In the genomic region with DNA sequence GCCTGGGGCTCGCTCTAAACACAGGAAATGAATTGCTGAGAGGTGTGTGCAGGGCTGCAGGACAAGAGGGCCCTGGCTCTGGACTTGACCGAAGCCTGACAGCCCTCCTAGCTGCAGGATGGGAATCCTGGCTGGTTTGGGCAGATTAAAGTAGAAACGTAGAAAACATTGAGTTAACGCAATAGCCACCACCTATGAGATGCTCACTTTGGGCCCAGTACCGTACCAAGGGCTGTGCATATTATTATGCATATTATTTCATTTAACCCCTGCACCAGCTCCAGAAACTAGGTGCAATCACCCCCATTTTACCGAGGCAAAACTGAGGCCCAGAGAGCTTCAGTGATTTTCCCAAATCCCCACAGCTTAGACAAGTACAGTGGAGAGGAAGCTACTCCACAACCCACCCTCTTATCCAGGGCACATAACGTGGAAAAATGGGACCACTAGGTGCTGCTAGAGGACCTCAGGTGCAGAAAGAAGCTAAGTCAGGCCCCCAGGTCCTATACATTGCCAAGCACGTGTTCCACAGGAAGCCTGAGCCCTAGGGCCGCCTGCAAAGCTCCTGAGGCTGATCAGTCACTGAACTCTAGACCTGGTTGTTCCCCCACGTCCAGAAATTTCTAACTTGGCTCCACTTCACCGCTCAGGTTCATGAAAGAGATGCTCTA, we compare ENCODE assay signal across 1 cellular context.
TF ChIP-seq lines count a peak whose summit lies in the region.

No MANE protein-coding gene starts in this region.

TF ChIP-seq in K562, 482 proteins besides CTCF, POLR2A, EP300 and RAD21 (continued from another document):
- TF ChIP-seq, protein P1, sequence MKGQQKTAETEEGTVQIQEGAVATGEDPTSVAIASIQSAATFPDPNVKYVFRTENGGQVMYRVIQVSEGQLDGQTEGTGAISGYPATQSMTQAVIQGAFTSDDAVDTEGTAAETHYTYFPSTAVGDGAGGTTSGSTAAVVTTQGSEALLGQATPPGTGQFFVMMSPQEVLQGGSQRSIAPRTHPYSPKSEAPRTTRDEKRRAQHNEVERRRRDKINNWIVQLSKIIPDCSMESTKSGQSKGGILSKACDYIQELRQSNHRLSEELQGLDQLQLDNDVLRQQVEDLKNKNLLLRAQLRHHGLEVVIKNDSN (CRISPR knock-in tag; IDR thresholded peaks at IDR 0.05): peak; percentile 55
- TF ChIP-seq BHLHE40 (IDR thresholded peaks at IDR 0.05; ENCODE audit: low read length) (peak; percentile 87), STAG1 (CRISPR knock-in tag; IDR thresholded peaks at IDR 0.05; ENCODE audit: borderline replicate concordance) (peak; percentile 75; the same call in 1 of the 2 replicates), NFIC (IDR thresholded peaks at IDR 0.05) (no peak), LEF1 (IDR thresholded peaks at IDR 0.05) (no peak), ARID1B (IDR thresholded peaks at IDR 0.05) (no peak), MAZ (CRISPR knock-in tag; conservative IDR thresholded peaks at IDR 0.05 in 1 of 2, IDR thresholded peaks at IDR 0.05 in 1 of 2) (peak in 1 of 2 experiments; percentile 30; a peak in 1 of 4 replicates), SMAD2 (IDR thresholded peaks at IDR 0.05; ENCODE audit: low read depth, low read length) (no peak)
- TF ChIP-seq, protein P2, sequence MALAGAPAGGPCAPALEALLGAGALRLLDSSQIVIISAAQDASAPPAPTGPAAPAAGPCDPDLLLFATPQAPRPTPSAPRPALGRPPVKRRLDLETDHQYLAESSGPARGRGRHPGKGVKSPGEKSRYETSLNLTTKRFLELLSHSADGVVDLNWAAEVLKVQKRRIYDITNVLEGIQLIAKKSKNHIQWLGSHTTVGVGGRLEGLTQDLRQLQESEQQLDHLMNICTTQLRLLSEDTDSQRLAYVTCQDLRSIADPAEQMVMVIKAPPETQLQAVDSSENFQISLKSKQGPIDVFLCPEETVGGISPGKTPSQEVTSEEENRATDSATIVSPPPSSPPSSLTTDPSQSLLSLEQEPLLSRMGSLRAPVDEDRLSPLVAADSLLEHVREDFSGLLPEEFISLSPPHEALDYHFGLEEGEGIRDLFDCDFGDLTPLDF (CRISPR knock-in tag; IDR thresholded peaks at IDR 0.05): no peak
- TF ChIP-seq, protein P3, sequence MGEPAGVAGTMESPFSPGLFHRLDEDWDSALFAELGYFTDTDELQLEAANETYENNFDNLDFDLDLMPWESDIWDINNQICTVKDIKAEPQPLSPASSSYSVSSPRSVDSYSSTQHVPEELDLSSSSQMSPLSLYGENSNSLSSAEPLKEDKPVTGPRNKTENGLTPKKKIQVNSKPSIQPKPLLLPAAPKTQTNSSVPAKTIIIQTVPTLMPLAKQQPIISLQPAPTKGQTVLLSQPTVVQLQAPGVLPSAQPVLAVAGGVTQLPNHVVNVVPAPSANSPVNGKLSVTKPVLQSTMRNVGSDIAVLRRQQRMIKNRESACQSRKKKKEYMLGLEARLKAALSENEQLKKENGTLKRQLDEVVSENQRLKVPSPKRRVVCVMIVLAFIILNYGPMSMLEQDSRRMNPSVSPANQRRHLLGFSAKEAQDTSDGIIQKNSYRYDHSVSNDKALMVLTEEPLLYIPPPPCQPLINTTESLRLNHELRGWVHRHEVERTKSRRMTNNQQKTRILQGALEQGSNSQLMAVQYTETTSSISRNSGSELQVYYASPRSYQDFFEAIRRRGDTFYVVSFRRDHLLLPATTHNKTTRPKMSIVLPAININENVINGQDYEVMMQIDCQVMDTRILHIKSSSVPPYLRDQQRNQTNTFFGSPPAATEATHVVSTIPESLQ (CRISPR knock-in tag; IDR thresholded peaks at IDR 0.05): no peak
- TF ChIP-seq, protein P4, sequence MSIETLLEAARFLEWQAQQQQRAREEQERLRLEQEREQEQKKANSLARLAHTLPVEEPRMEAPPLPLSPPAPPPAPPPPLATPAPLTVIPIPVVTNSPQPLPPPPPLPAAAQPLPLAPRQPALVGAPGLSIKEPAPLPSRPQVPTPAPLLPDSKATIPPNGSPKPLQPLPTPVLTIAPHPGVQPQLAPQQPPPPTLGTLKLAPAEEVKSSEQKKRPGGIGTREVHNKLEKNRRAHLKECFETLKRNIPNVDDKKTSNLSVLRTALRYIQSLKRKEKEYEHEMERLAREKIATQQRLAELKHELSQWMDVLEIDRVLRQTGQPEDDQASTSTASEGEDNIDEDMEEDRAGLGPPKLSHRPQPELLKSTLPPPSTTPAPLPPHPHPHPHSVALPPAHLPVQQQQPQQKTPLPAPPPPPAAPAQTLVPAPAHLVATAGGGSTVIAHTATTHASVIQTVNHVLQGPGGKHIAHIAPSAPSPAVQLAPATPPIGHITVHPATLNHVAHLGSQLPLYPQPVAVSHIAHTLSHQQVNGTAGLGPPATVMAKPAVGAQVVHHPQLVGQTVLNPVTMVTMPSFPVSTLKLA (conservative IDR thresholded peaks at IDR 0.05): peak; percentile 43 to 67; a peak in 3 of 4 replicates
- TF ChIP-seq, protein P5, sequence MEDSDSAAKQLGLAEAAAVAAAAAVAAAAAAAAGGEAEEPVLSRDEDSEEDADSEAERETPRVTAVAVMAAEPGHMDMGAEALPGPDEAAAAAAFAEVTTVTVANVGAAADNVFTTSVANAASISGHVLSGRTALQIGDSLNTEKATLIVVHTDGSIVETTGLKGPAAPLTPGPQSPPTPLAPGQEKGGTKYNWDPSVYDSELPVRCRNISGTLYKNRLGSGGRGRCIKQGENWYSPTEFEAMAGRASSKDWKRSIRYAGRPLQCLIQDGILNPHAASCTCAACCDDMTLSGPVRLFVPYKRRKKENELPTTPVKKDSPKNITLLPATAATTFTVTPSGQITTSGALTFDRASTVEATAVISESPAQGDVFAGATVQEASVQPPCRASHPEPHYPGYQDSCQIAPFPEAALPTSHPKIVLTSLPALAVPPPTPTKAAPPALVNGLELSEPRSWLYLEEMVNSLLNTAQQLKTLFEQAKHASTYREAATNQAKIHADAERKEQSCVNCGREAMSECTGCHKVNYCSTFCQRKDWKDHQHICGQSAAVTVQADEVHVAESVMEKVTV (CRISPR knock-in tag; IDR thresholded peaks at IDR 0.05): peak; percentile 51; the same call in 1 of the 2 replicates
- TF ChIP-seq, protein P6, sequence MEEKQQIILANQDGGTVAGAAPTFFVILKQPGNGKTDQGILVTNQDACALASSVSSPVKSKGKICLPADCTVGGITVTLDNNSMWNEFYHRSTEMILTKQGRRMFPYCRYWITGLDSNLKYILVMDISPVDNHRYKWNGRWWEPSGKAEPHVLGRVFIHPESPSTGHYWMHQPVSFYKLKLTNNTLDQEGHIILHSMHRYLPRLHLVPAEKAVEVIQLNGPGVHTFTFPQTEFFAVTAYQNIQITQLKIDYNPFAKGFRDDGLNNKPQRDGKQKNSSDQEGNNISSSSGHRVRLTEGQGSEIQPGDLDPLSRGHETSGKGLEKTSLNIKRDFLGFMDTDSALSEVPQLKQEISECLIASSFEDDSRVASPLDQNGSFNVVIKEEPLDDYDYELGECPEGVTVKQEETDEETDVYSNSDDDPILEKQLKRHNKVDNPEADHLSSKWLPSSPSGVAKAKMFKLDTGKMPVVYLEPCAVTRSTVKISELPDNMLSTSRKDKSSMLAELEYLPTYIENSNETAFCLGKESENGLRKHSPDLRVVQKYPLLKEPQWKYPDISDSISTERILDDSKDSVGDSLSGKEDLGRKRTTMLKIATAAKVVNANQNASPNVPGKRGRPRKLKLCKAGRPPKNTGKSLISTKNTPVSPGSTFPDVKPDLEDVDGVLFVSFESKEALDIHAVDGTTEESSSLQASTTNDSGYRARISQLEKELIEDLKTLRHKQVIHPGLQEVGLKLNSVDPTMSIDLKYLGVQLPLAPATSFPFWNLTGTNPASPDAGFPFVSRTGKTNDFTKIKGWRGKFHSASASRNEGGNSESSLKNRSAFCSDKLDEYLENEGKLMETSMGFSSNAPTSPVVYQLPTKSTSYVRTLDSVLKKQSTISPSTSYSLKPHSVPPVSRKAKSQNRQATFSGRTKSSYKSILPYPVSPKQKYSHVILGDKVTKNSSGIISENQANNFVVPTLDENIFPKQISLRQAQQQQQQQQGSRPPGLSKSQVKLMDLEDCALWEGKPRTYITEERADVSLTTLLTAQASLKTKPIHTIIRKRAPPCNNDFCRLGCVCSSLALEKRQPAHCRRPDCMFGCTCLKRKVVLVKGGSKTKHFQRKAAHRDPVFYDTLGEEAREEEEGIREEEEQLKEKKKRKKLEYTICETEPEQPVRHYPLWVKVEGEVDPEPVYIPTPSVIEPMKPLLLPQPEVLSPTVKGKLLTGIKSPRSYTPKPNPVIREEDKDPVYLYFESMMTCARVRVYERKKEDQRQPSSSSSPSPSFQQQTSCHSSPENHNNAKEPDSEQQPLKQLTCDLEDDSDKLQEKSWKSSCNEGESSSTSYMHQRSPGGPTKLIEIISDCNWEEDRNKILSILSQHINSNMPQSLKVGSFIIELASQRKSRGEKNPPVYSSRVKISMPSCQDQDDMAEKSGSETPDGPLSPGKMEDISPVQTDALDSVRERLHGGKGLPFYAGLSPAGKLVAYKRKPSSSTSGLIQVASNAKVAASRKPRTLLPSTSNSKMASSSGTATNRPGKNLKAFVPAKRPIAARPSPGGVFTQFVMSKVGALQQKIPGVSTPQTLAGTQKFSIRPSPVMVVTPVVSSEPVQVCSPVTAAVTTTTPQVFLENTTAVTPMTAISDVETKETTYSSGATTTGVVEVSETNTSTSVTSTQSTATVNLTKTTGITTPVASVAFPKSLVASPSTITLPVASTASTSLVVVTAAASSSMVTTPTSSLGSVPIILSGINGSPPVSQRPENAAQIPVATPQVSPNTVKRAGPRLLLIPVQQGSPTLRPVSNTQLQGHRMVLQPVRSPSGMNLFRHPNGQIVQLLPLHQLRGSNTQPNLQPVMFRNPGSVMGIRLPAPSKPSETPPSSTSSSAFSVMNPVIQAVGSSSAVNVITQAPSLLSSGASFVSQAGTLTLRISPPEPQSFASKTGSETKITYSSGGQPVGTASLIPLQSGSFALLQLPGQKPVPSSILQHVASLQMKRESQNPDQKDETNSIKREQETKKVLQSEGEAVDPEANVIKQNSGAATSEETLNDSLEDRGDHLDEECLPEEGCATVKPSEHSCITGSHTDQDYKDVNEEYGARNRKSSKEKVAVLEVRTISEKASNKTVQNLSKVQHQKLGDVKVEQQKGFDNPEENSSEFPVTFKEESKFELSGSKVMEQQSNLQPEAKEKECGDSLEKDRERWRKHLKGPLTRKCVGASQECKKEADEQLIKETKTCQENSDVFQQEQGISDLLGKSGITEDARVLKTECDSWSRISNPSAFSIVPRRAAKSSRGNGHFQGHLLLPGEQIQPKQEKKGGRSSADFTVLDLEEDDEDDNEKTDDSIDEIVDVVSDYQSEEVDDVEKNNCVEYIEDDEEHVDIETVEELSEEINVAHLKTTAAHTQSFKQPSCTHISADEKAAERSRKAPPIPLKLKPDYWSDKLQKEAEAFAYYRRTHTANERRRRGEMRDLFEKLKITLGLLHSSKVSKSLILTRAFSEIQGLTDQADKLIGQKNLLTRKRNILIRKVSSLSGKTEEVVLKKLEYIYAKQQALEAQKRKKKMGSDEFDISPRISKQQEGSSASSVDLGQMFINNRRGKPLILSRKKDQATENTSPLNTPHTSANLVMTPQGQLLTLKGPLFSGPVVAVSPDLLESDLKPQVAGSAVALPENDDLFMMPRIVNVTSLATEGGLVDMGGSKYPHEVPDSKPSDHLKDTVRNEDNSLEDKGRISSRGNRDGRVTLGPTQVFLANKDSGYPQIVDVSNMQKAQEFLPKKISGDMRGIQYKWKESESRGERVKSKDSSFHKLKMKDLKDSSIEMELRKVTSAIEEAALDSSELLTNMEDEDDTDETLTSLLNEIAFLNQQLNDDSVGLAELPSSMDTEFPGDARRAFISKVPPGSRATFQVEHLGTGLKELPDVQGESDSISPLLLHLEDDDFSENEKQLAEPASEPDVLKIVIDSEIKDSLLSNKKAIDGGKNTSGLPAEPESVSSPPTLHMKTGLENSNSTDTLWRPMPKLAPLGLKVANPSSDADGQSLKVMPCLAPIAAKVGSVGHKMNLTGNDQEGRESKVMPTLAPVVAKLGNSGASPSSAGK (IDR thresholded peaks at IDR 0.05): peak; percentile 48
TF ChIP-seq in K562: peak in this region for 16.
